1 cellular context compared by ENCODE assay signal in genomic region chr5:154940772-154941620, GRCh38.
TF ChIP-seq lines count a peak whose summit lies in the region.

MRPL22 (plus strand) TSS chr5:154941073; CDS start chr5:154941111, 38 bp downstream.

TF ChIP-seq in HepG2, 621 proteins besides CTCF, POLR2A, EP300 and RAD21 (continued from another document and continues in another):
- TF ChIP-seq ZBTB33 (CRISPR knock-in tag; IDR thresholded peaks at IDR 0.05) (peak; percentile 17; the same call in 1 of the 2 replicates), SMAD1 (CRISPR knock-in tag; IDR thresholded peaks at IDR 0.05; ENCODE audit: borderline replicate concordance, low read depth) (no peak), GMEB2 (CRISPR knock-in tag; IDR thresholded peaks at IDR 0.05; ENCODE audit: low read depth) (no peak), ERF (CRISPR knock-in tag; IDR thresholded peaks at IDR 0.05) (peak; percentile 62), AFF4 (CRISPR knock-in tag; IDR thresholded peaks at IDR 0.05) (no peak), MED1 (CRISPR knock-in tag; IDR thresholded peaks at IDR 0.05) (peak; percentile 71), MTERF4 (CRISPR knock-in tag; IDR thresholded peaks at IDR 0.05) (peak; percentile 52; the same call in 1 of the 2 replicates), NFRKB (IDR thresholded peaks at IDR 0.05) (0 out of 2 replicates have a peak, but pooled peaks have one; percentile 36), TAF15 (IDR thresholded peaks at IDR 0.05; ENCODE audit: low read depth, low read length, poor library complexity, severe bottlenecking) (no peak), TSC22D2 (CRISPR knock-in tag; IDR thresholded peaks at IDR 0.05; ENCODE audit: borderline replicate concordance) (no peak), SMC3 (IDR thresholded peaks at IDR 0.05; ENCODE audit: low read length) (no peak), ASH2L (IDR thresholded peaks at IDR 0.05; ENCODE audit: insufficient read length, low read depth, low read length) (peak; percentile 90), RFXAP (CRISPR knock-in tag; IDR thresholded peaks at IDR 0.05; ENCODE audit: borderline replicate concordance) (no peak; the same call in 1 of the 2 replicates), NFE2L1 (CRISPR knock-in tag; IDR thresholded peaks at IDR 0.05; ENCODE audit: borderline replicate concordance) (no peak), PRDM15 (CRISPR knock-in tag; IDR thresholded peaks at IDR 0.05) (peak; percentile 65; the same call in 1 of the 2 replicates), HDAC2 (CRISPR knock-in tag; IDR thresholded peaks at IDR 0.05) (peak; percentile 54), GATAD1 (CRISPR knock-in tag; IDR thresholded peaks at IDR 0.05) (peak; percentile 96), ZNF407 (CRISPR knock-in tag; IDR thresholded peaks at IDR 0.05; ENCODE audit: not compliant biosample characterization) (peak; percentile 45), ZNF225 (CRISPR knock-in tag; IDR thresholded peaks at IDR 0.05) (no peak; the same call in 1 of the 2 replicates), YEATS4 (CRISPR knock-in tag; IDR thresholded peaks at IDR 0.05; ENCODE audit: borderline replicate concordance) (no peak), NBN (conservative IDR thresholded peaks at IDR 0.05) (no peak), GMEB1 (CRISPR knock-in tag; IDR thresholded peaks at IDR 0.05; ENCODE audit: borderline replicate concordance) (peak; percentile 48; the same call in 1 of the 2 replicates), KAT8 (CRISPR knock-in tag; IDR thresholded peaks at IDR 0.05) (peak; percentile 92), MXD3 (CRISPR knock-in tag; IDR thresholded peaks at IDR 0.05) (0 out of 2 replicates have a peak, but pooled peaks have one; percentile 59), ZNF512 (CRISPR knock-in tag; IDR thresholded peaks at IDR 0.05) (no peak), ZNF34 (CRISPR knock-in tag; IDR thresholded peaks at IDR 0.05; ENCODE audit: borderline replicate concordance) (no peak)
